Comparison of ENCODE assay signal across 7 cellular contexts in the genomic region with DNA sequence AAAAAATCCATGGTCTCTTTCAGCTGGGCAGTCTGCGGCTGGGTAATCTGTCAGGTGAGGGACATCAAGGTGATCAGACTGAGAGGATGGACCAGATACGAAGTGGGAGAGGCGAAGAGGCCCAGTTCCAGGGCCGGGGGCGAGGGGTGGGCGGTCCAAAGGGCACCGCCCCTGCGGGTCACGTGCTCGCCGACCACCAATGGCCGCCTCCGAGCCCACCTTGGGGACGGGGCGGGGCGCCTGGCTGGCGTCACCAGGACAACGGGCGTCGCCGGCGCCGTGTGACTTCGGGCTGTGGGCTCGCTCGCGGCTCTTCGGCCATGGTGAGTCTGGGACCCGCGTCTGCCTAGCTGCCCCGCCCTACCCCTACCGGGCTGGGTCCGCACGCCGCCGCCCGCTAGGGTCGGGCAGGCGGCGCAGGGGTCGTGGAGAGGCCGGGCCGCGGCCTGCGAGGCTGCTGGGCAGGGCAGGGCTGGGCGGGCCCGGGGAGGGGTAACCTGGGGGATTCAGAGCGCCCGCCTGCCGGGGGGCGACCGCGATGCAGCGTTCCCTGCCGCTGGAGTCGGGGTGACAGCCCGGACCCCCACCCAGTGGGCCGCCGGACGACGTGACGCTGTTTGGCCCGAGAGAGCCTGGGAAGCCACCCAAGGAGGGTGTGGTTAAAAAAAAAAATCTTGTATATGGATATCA. TPM values are rescaled to one million over a fixed set of nuclear protein-coding genes. Genes with fewer than 3 reads are reported as not detected.
DNase-seq lines count a peak whose midpoint lies in the region; ATAC-seq and TF ChIP-seq lines count a peak whose summit lies in the region.

A gene with protein sequence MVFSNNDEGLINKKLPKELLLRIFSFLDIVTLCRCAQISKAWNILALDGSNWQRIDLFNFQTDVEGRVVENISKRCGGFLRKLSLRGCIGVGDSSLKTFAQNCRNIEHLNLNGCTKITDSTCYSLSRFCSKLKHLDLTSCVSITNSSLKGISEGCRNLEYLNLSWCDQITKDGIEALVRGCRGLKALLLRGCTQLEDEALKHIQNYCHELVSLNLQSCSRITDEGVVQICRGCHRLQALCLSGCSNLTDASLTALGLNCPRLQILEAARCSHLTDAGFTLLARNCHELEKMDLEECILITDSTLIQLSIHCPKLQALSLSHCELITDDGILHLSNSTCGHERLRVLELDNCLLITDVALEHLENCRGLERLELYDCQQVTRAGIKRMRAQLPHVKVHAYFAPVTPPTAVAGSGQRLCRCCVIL (plus strand): TSS at position 250 of the 690 bp plus-strand sequence. CDS start 71 bp downstream, at position 321.

- no peaks in the 10 kb centered on the region for H3K27me3 ChIP-seq in tibial artery

- ATAC-seq in activated CD8-positive, alpha-beta T cell treated with anti-CD3 and anti-CD28 coated beads, Interleukin-2, amount 10 ng/mL, durations not matched to agents 7 days and 5 days = peak; percentile 74
- peak; percentile 76 to 81 for ATAC-seq in naive B cell (ENCODE audit: low read depth in 2 of 2)

- H3K4me3 Mint-ChIP-seq in activated CD8-positive, alpha-beta T cell treated with anti-CD3 and anti-CD28 coated beads, Interleukin-2, amount 10 ng/mL, durations not matched to agents 7 days and 5 days = peak within 1 kb of the TSS; percentile 42
- H3K4me3 Mint-ChIP-seq in naive B cell = peak within 1 kb of the TSS; percentile 6 to 89 (median 79)

- H3K27me3 Mint-ChIP-seq in activated CD8-positive, alpha-beta T cell treated with anti-CD3 and anti-CD28 coated beads, Interleukin-2, amount 10 ng/mL, durations not matched to agents 7 days and 5 days (ENCODE audit: low read depth) = peaks cover 26% of the 10 kb centered on the region
- peaks cover 28 to 51% (median 33%) of the 10 kb centered on the region in 3 donors for H3K27me3 Mint-ChIP-seq in naive B cell

- CTCF ChIA-PET in activated CD8-positive, alpha-beta T cell treated with anti-CD3 and anti-CD28 coated beads, Interleukin-2, amount 10 ng/mL, durations not matched to agents 7 days and 5 days (lab: Charles Lee) = no interaction called here

- H3K4me3 ChIP-seq in fibroblast of mammary gland (ENCODE audit: control insufficient read depth, low read depth, low read length) (peak within 1 kb of the TSS; percentile 66), tibial artery (peak within 1 kb of the TSS; percentile 87 to 91)

- H3K9me3 ChIP-seq in tibial artery = no peaks in the 10 kb centered on the region

- H3K4me1 ChIP-seq in tibial artery = peaks cover 0 to 12% (median 3%) of the 10 kb centered on the region in 4 donors

- no peaks in the 10 kb centered on the region for H3K36me3 ChIP-seq in tibial artery

- intact Hi-C loops in tibial artery (cut with DNase I; ENCODE audit: low total_unique reads) = no loop called here

- H3K27ac ChIP-seq in tibial artery = peak within 1 kb of the TSS; percentile 89 to 94

- in situ Hi-C loops in G401 (cut with HindIII; ENCODE audit: low sequenced_read_pairs) = no loop called here

- POLR2A ChIA-PET in activated CD8-positive, alpha-beta T cell treated with anti-CD3 and anti-CD28 coated beads, Interleukin-2, amount 10 ng/mL, durations not matched to agents 7 days and 5 days (lab: Charles Lee) = no interaction called here

- no peaks in the 10 kb centered on the region for H3K9me3 Mint-ChIP-seq in activated CD8-positive, alpha-beta T cell treated with anti-CD3 and anti-CD28 coated beads, Interleukin-2, amount 10 ng/mL, durations not matched to agents 7 days and 5 days (ENCODE audit: insufficient read depth)
- H3K9me3 Mint-ChIP-seq in naive B cell = peaks cover 0 to 15% (median 3%) of the 10 kb centered on the region in 7 donors

- no peaks in the 10 kb centered on the region for H3K36me3 Mint-ChIP-seq in activated CD8-positive, alpha-beta T cell treated with anti-CD3 and anti-CD28 coated beads, Interleukin-2, amount 10 ng/mL, durations not matched to agents 7 days and 5 days (ENCODE audit: low read depth)
- peaks cover 0 to 8% of the 10 kb centered on the region in 2 donors for H3K36me3 Mint-ChIP-seq in naive B cell

- no peaks in the 10 kb centered on the region for H3K4me1 Mint-ChIP-seq in activated CD8-positive, alpha-beta T cell treated with anti-CD3 and anti-CD28 coated beads, Interleukin-2, amount 10 ng/mL, durations not matched to agents 7 days and 5 days (ENCODE audit: low read depth)
- H3K4me1 Mint-ChIP-seq in naive B cell = peaks cover 6 to 12% (median 8%) of the 10 kb centered on the region in 3 donors

- DNase-seq in G401 (ENCODE audit: low spot score) = peak; percentile 80
- peak; percentile 63 for DNase-seq in HCEC 1CT
- DNase-seq in NCI-H2029 treated with DMSO at 0.1 percent for 48 hours (lab: John Stamatoyannopoulos, UW) = peak; percentile 53
- DNase-seq in activated CD8-positive, alpha-beta T cell treated with anti-CD3 and anti-CD28 coated beads, Interleukin-2, amount 10 ng/mL, durations not matched to agents 7 days and 5 days = peak; percentile 26
- peak; percentile 49 for DNase-seq in fibroblast of mammary gland (ENCODE audit: low read depth)
- DNase-seq in naive B cell = peak; percentile 12
- peak; percentile 37 to 82 for DNase-seq in tibial artery

- H3K27ac Mint-ChIP-seq in activated CD8-positive, alpha-beta T cell treated with anti-CD3 and anti-CD28 coated beads, Interleukin-2, amount 10 ng/mL, durations not matched to agents 7 days and 5 days = no peak within 1 kb of the TSS
- H3K27ac Mint-ChIP-seq in naive B cell = peak within 1 kb of the TSS in 4 of 6 donors; percentile 41 to 85 (median 53)

- no peak for TF ChIP-seq CTCF in fibroblast of mammary gland (conservative IDR thresholded peaks at IDR 0.05; ENCODE audit: control insufficient read depth, insufficient read depth, low read depth, low read length)
- no peak for TF ChIP-seq CTCF in tibial artery (IDR thresholded peaks at IDR 0.05)

RNA-seq across cellular contexts. Expression of the gene that starts here (rescaled TPM):
- 18.5 and 23.2 TPM in 2 replicates for total RNA-seq in G401 (2014; rRNA removed; shearing (Covaris generic))
- not detected for total RNA-seq in activated CD8-positive, alpha-beta T cell treated with anti-CD3 and anti-CD28 coated beads, Interleukin-2, amount 10 ng/mL, durations not matched to agents 7 days and 5 days
- under 1 TPM in 4 of 6 donors, not detected in 2; 0.09 to 0.36 (median 0.23) TPM for polyA plus RNA-seq in naive B cell (ENCODE audit: low read depth in 6 of 6)

Comparison
In these comparisons a context has a peak if more than half of its experiments do, and no peak if none do; other contexts are left out.
1. Peak in every context shown above with its lines: DNase-seq, ATAC-seq, H3K4me3 ChIP-seq and H3K27ac ChIP-seq.
2. RNA of the gene that starts here (total RNA-seq): 18.5 to 23.2 TPM in G401; not detected in activated CD8-positive, alpha-beta T cell treated with anti-CD3 and anti-CD28 coated beads, Interleukin-2, amount 10 ng/mL, durations not matched to agents 7 days and 5 days; every median in the first group is over 10 times any median in the second.
3. Peak in DNase-seq and ATAC-seq in activated CD8-positive, alpha-beta T cell treated with anti-CD3 and anti-CD28 coated beads, Interleukin-2, amount 10 ng/mL, durations not matched to agents 7 days and 5 days; RNA of the gene not detected or under 1 TPM.
4. Peak in DNase-seq and ATAC-seq in naive B cell; RNA of the gene not detected or under 1 TPM.
5. DNase-seq: peak in every context shown above with its lines; median percentile 80 in G401; 63 in HCEC 1CT; 60 in tibial artery; 53 in NCI-H2029 treated with DMSO at 0.1 percent for 48 hours; 49 in fibroblast of mammary gland; 26 in activated CD8-positive, alpha-beta T cell treated with anti-CD3 and anti-CD28 coated beads, Interleukin-2, amount 10 ng/mL, durations not matched to agents 7 days and 5 days; 12 in naive B cell.